In the genomic region with DNA sequence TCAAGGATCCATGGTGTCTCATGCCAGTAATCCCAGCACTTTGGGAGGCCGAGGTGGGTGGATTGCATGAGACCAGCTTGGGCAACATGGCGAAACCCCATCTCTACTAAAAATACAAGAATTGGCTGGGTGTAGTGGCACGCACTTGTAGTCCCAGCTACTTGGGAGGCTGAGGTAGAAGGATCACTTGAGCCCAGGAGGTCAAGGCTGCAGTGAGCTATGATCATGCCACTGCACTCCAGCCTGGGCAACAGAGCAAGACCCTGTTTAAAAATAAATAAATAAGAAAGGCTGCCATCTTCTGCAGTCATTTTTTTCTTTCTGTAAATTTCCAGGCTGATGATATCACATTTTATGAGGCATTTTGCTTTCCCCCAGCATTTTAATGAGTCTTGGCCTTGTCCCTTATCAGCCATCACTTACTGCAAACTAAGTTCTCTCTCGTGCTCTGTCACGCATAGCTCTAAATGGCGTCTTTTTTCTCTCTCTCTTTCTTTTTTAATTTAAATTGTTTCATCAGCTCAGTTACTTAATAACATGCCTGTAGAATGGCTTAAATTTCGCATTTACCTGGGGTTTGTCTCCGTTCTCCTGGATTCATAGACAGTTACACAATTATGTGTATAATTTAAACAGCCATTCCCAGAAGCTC, we compare ENCODE assay signal across 9 cellular contexts. TPM values are rescaled to one million over a fixed set of nuclear protein-coding genes. Genes with fewer than 3 reads are reported as not detected.
DNase-seq lines count a peak whose midpoint lies in the region; ATAC-seq and TF ChIP-seq lines count a peak whose summit lies in the region.
"Not testable (repeated sequence)": the region's sequence is repeated elsewhere in the genome, so short reads cannot be mapped to it uniquely, and the experiment has no call there.
"Had no signal": no experiment of that assay in that cellular context is flagged by ENCODE, and none has a peak within 500 bp of the region (broad histone marks: within the 10 kb centered on the region; RNA-seq: fewer than 3 reads in every experiment).

No MANE protein-coding gene starts in this region.

- peaks cover 29% of the 10 kb centered on the region for H3K4me1 Mint-ChIP-seq in activated CD8-positive, alpha-beta T cell treated with anti-CD3 and anti-CD28 coated beads, Interleukin-2, amount 10 ng/mL, durations not matched to agents 7 days and 5 days (ENCODE audit: low read depth)
- H3K4me1 Mint-ChIP-seq in effector memory CD8-positive, alpha-beta T cell (ENCODE audit: low read depth in 2 of 2): peaks cover 10 to 11% of the 10 kb centered on the region in 2 donors
- H3K4me1 Mint-ChIP-seq in mesothelial cell of epicardium: peaks cover 30% of the 10 kb centered on the region
- peaks cover 18% of the 10 kb centered on the region for H3K4me1 Mint-ChIP-seq in stimulated activated effector memory CD8-positive, alpha-beta T cell treated with anti-CD3 and anti-CD28 coated beads, Interleukin-12 subunit alpha, Interleukin-12 subunit beta, amount 100 ng/mL, for 72 hours

- not testable (repeated sequence) for H3K4me2 ChIP-seq in GM23248 (ENCODE audit: unreplicated experiment)

- H3K79me2 ChIP-seq in GM23248 (ENCODE audit: insufficient read depth): peaks cover 42% of the 10 kb centered on the region

- not testable (repeated sequence) for H3K9me2 ChIP-seq in GM23248 (ENCODE audit: insufficient read depth)

- not testable (repeated sequence) for H3K27me3 ChIP-seq in GM23248 (replicated peaks; ENCODE audit: insufficient read depth)

- DNase-seq in GM23248; RWPE1 (ENCODE audit: low spot score); activated CD8-positive, alpha-beta T cell treated with anti-CD3 and anti-CD28 coated beads, Interleukin-2, amount 10 ng/mL, durations not matched to agents 7 days and 5 days; effector memory CD8-positive, alpha-beta T cell; mesothelial cell of epicardium (ENCODE audit: low spot score in 2 of 2, unreplicated experiment in 2 of 2); stimulated activated effector memory CD8-positive, alpha-beta T cell treated with anti-CD3 and anti-CD28 coated beads, Interleukin-12 subunit alpha, Interleukin-12 subunit beta, amount 100 ng/mL, for 72 hours (ENCODE audit: low spot score in 2 of 2): not testable (repeated sequence)

- H3K9me3 Mint-ChIP-seq in activated CD8-positive, alpha-beta T cell treated with anti-CD3 and anti-CD28 coated beads, Interleukin-2, amount 10 ng/mL, durations not matched to agents 7 days and 5 days (ENCODE audit: insufficient read depth); effector memory CD8-positive, alpha-beta T cell; mesothelial cell of epicardium; stimulated activated effector memory CD8-positive, alpha-beta T cell treated with anti-CD3 and anti-CD28 coated beads, Interleukin-12 subunit alpha, Interleukin-12 subunit beta, amount 100 ng/mL, for 72 hours: not testable (repeated sequence)

- TF ChIP-seq CTCF in C4-2B (conservative IDR thresholded peaks at IDR 0.05); RWPE1 (conservative IDR thresholded peaks at IDR 0.05; ENCODE audit: low read depth); mesothelial cell of epicardium (IDR thresholded peaks at IDR 0.05; ENCODE audit: unreplicated experiment): not testable (repeated sequence)

- H3K9me3 ChIP-seq in GM23248 (ENCODE audit: low read depth): not testable (repeated sequence)

- H3K36me3 Mint-ChIP-seq in activated CD8-positive, alpha-beta T cell treated with anti-CD3 and anti-CD28 coated beads, Interleukin-2, amount 10 ng/mL, durations not matched to agents 7 days and 5 days (ENCODE audit: low read depth): peaks cover 79% of the 10 kb centered on the region
- H3K36me3 Mint-ChIP-seq in effector memory CD8-positive, alpha-beta T cell (ENCODE audit: insufficient read depth): peaks cover 100% of the 10 kb centered on the region
- peaks cover 53% of the 10 kb centered on the region for H3K36me3 Mint-ChIP-seq in mesothelial cell of epicardium
- peaks cover 100% of the 10 kb centered on the region for H3K36me3 Mint-ChIP-seq in stimulated activated effector memory CD8-positive, alpha-beta T cell treated with anti-CD3 and anti-CD28 coated beads, Interleukin-12 subunit alpha, Interleukin-12 subunit beta, amount 100 ng/mL, for 72 hours

- not testable (repeated sequence) for H2AFZ ChIP-seq in GM23248

- peaks cover 91% of the 10 kb centered on the region for H3K36me3 ChIP-seq in GM23248 (ENCODE audit: low read depth)

- POLR2A ChIA-PET in RWPE1 (lab: Yijun Ruan, JAX; ENCODE audit: low non-redundant PET): not testable (repeated sequence)
- POLR2A ChIA-PET in activated CD8-positive, alpha-beta T cell treated with anti-CD3 and anti-CD28 coated beads, Interleukin-2, amount 10 ng/mL, durations not matched to agents 7 days and 5 days (lab: Charles Lee): interaction anchor here (0.6 to 1.5 kb wide), 3 partner anchors 9 to 284 kb away, joined by 3 to 6 read pairs (median 3); no protein-coding TSS in a partner anchor

- H3K27me3 Mint-ChIP-seq in activated CD8-positive, alpha-beta T cell treated with anti-CD3 and anti-CD28 coated beads, Interleukin-2, amount 10 ng/mL, durations not matched to agents 7 days and 5 days (ENCODE audit: low read depth); effector memory CD8-positive, alpha-beta T cell; mesothelial cell of epicardium (ENCODE audit: low read depth): not testable (repeated sequence)

- H3K27ac ChIP-seq in C4-2B (peak overlapping the region; percentile 16; the same call in 1 of the 2 replicates), GM23248 (peak overlapping the region; percentile 24), RWPE1 (peak overlapping the region; percentile 6; the same call in 1 of the 2 replicates)

- not testable (repeated sequence) for H3K4me3 ChIP-seq in GM23248

- H3K9ac ChIP-seq in GM23248: not testable (repeated sequence)

- in situ Hi-C loops in GM23248 (cut with MboI): not testable (repeated sequence)

- H3F3A ChIP-seq in GM23248 (ENCODE audit: insufficient read depth): peaks cover 93% of the 10 kb centered on the region

- H3K4me1 ChIP-seq in GM23248 (ENCODE audit: insufficient read depth): not testable (repeated sequence)

- H4K20me1 ChIP-seq in GM23248 (ENCODE audit: insufficient read depth): not testable (repeated sequence)

- not testable (repeated sequence) for ATAC-seq in activated CD8-positive, alpha-beta T cell treated with anti-CD3 and anti-CD28 coated beads, Interleukin-2, amount 10 ng/mL, durations not matched to agents 7 days and 5 days; effector memory CD8-positive, alpha-beta T cell (replicated peaks); stimulated activated effector memory CD8-positive, alpha-beta T cell treated with anti-CD3 and anti-CD28 coated beads, Interleukin-12 subunit alpha, Interleukin-12 subunit beta, amount 100 ng/mL, for 72 hours

- CTCF ChIA-PET in RWPE1 (lab: Yijun Ruan, JAX): interaction anchor here (0.7 kb wide), 1 partner anchor 58 kb away, joined by 3 read pairs; no protein-coding TSS in a partner anchor
- CTCF ChIA-PET in activated CD8-positive, alpha-beta T cell treated with anti-CD3 and anti-CD28 coated beads, Interleukin-2, amount 10 ng/mL, durations not matched to agents 7 days and 5 days (lab: Charles Lee): interaction anchor here (1.2 to 2.0 kb wide), 6 partner anchors 10 to 469 kb away, joined by 3 to 9 read pairs (median 4); no protein-coding TSS in a partner anchor

- 68 to 74% methylated on average over 7 to 8 of the region's 8 CpGs for WGBS in GM23248 (ENCODE audit: low coverage in 1 of 2, low lambda C conversion rate in 2 of 2, missing lambda C conversion rate in 2 of 2), 2 experiments

- H3K27ac Mint-ChIP-seq in activated CD8-positive, alpha-beta T cell treated with anti-CD3 and anti-CD28 coated beads, Interleukin-2, amount 10 ng/mL, durations not matched to agents 7 days and 5 days: peak overlapping the region; percentile 46
- H3K27ac Mint-ChIP-seq in effector memory CD8-positive, alpha-beta T cell: peak overlapping the region; percentile 46 to 52
- H3K27ac Mint-ChIP-seq in mesothelial cell of epicardium: peak overlapping the region; percentile 88
- H3K27ac Mint-ChIP-seq in stimulated activated effector memory CD8-positive, alpha-beta T cell treated with anti-CD3 and anti-CD28 coated beads, Interleukin-12 subunit alpha, Interleukin-12 subunit beta, amount 100 ng/mL, for 72 hours: peak overlapping the region; percentile 21

- not testable (repeated sequence) for H3K4me3 Mint-ChIP-seq in activated CD8-positive, alpha-beta T cell treated with anti-CD3 and anti-CD28 coated beads, Interleukin-2, amount 10 ng/mL, durations not matched to agents 7 days and 5 days; effector memory CD8-positive, alpha-beta T cell; mesothelial cell of epicardium; stimulated activated effector memory CD8-positive, alpha-beta T cell treated with anti-CD3 and anti-CD28 coated beads, Interleukin-12 subunit alpha, Interleukin-12 subunit beta, amount 100 ng/mL, for 72 hours

RNA-seq across cellular contexts. Expression of a gene that starts 12.2 kb away (rescaled TPM):
- 29.5 and 42.6 TPM in 2 replicates for total RNA-seq in GM23248 (2014; rRNA removed; shearing (Covaris generic))
- polyA plus RNA-seq in GM23248 (2016; fragmentation: Nextera tagmentation; extraction: Ambion mirVana): 106 and 112 TPM in 2 replicates
- 100 to 1,000 TPM; 156 to 167 TPM for total RNA-seq in activated CD8-positive, alpha-beta T cell treated with anti-CD3 and anti-CD28 coated beads, Interleukin-2, amount 10 ng/mL, durations not matched to agents 7 days and 5 days
- 65.6 to 70.3 TPM (median 69.4 TPM) in 3 replicates for total RNA-seq in mesothelial cell of epicardium

RNA-seq across cellular contexts. Expression of a gene that starts 23.1 kb away (rescaled TPM):
- total RNA-seq in GM23248 (2014; rRNA removed; shearing (Covaris generic)): 1,413 and 1,469 TPM in 2 replicates
- 1,408 and 1,423 TPM in 2 replicates for polyA plus RNA-seq in GM23248 (2016; fragmentation: Nextera tagmentation; extraction: Ambion mirVana)
- 100 to 1,000 TPM; 424 to 436 TPM for total RNA-seq in activated CD8-positive, alpha-beta T cell treated with anti-CD3 and anti-CD28 coated beads, Interleukin-2, amount 10 ng/mL, durations not matched to agents 7 days and 5 days
- 561 to 582 TPM (median 564 TPM) in 3 replicates for total RNA-seq in mesothelial cell of epicardium

RNA-seq across cellular contexts. Expression of a gene that starts 44.0 kb away (rescaled TPM):
- not detected in 2 replicates for total RNA-seq in GM23248 (2014; rRNA removed; shearing (Covaris generic))
- 0.13 TPM in 1 of 2 replicates, not detected in the other for polyA plus RNA-seq in GM23248 (2016; fragmentation: Nextera tagmentation; extraction: Ambion mirVana)
- 10 to 100 TPM; 83.6 to 84.3 TPM for total RNA-seq in activated CD8-positive, alpha-beta T cell treated with anti-CD3 and anti-CD28 coated beads, Interleukin-2, amount 10 ng/mL, durations not matched to agents 7 days and 5 days
- total RNA-seq in mesothelial cell of epicardium: 0.27 to 0.38 TPM (median 0.32 TPM) in 3 replicates
- total RNA-seq: NCI-H460, RPMI7951 had no signal

Comparison
In these comparisons a context has a peak if more than half of its experiments do, and no peak if none do; other contexts are left out.
1. H3K27ac Mint-ChIP-seq: peak in every context shown above with its lines; median percentile 88 in mesothelial cell of epicardium; 49 in effector memory CD8-positive, alpha-beta T cell; 46 in activated CD8-positive, alpha-beta T cell treated with anti-CD3 and anti-CD28 coated beads, Interleukin-2, amount 10 ng/mL, durations not matched to agents 7 days and 5 days; 21 in stimulated activated effector memory CD8-positive, alpha-beta T cell treated with anti-CD3 and anti-CD28 coated beads, Interleukin-12 subunit alpha, Interleukin-12 subunit beta, amount 100 ng/mL, for 72 hours.
2. RNA of a gene that starts 44.0 kb away (total RNA-seq): 83.6 to 84.3 TPM in activated CD8-positive, alpha-beta T cell treated with anti-CD3 and anti-CD28 coated beads, Interleukin-2, amount 10 ng/mL, durations not matched to agents 7 days and 5 days; 0.27 to 0.38 TPM in mesothelial cell of epicardium and not detected in GM23248; every median in the first group is over 10 times any median in the second.
3. Peak in every context shown above with its lines, with median percentiles within 50 percentile points of each other: H3K27ac ChIP-seq.